In the genomic region with DNA sequence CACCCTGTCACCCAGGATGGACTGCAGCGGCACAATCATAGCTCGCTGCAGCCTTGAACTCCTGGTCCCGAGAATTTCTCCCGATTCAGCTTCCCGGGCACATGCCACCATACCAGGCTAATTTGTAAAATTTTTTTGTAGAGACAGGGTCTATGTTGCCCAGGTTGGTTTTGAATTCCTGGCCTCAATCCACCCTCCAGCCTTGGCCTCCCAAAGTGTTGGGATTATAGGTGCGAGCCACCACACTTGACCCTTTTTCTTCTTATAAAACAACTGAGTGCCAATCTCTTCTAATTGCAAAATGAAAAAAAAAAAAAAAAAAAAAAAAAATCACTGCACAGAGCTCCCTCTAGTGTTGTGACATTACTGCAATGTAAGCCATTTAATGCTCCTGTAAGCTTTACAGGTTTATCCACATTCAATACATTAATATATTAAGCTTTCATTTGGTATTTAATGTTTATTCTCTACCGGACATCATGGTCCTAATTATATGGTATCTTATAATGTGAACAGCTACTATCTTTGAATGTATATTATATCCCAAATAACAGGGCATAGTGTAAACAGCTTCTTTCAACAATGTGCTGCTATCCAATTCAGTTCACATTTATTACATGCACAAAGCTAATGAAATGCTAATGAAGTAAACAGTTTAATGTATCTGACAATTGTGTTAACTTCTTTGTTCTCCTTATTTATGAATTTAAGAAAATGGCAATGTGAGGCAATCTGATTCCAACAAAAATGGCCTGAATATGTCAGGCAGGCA, we compare ENCODE assay signal across 8 cellular contexts. TPM values are rescaled to one million over a fixed set of nuclear protein-coding genes. Genes with fewer than 3 reads are reported as not detected.
DNase-seq lines count a peak whose midpoint lies in the region; ATAC-seq and TF ChIP-seq lines count a peak whose summit lies in the region.

No MANE protein-coding gene starts in this region.

- TF ChIP-seq CTCF in NB4 (IDR thresholded peaks at IDR 0.05; ENCODE audit: low read depth, low read length), result peak; percentile 24
- peak; percentile 68 for TF ChIP-seq CTCF in cardiac fibroblast (IDR thresholded peaks at IDR 0.05; ENCODE audit: low read depth, low read length)

- peak; percentile 9 for DNase-seq in NCI-H345 (lab: John Stamatoyannopoulos, UW)
- DNase-seq in NCI-H345 treated with DMSO at 0.1 percent for 48 hours (lab: John Stamatoyannopoulos, UW; ENCODE audit: unreplicated experiment), result no peak
- peak; percentile 22 for DNase-seq in NB4 (ENCODE audit: low read depth)
- DNase-seq in cardiac fibroblast (ENCODE audit: low read depth in 2 of 2), result peak; percentile 59 to 67
- DNase-seq in left colon, result no peak
- DNase-seq in COR-L47 (lab: John Stamatoyannopoulos, UW), result no peak
- no peak for DNase-seq in activated naive CD4-positive, alpha-beta T cell treated with anti-CD3 and anti-CD28 coated beads, Interleukin-2, amount 50 U/mL, for 16 hours
- no peak for DNase-seq in activated CD8-positive, alpha-beta memory T cell treated with anti-CD3 and anti-CD28 coated beads, Interleukin-2, amount 50 U/mL, for 48 hours

- TF ChIP-seq POLR2A in NB4 (IDR thresholded peaks at IDR 0.05; ENCODE audit: extremely low read depth, insufficient read length), result no peak

- intact Hi-C loops in left colon (cut with DNase I, micrococcal nuclease), result loop anchor here in 1 of 2 donors (5.0 kb wide), 1 partner anchor 153 kb away; no protein-coding TSS in a partner anchor

- no peak overlapping the region for H3K4me3 ChIP-seq in NB4 (ENCODE audit: low read depth, low read length)
- no peak overlapping the region for H3K4me3 ChIP-seq in cardiac fibroblast (replicated peaks in 1 of 2; ENCODE audit: low read depth in 2 of 2, low read length in 2 of 2)

- peak; percentile 51 for ATAC-seq in left colon

RNA-seq across cellular contexts. Expression of gene COPB1, which starts 44.6 kb away (rescaled TPM):
- 10 to 100 TPM; 82.4 to 83.8 TPM for total RNA-seq in left colon

Comparison
In these comparisons a context has a peak if more than half of its experiments do, and no peak if none do; other contexts are left out.
1. DNase-seq: peak in NCI-H345 (single experiment), NB4 (single experiment) and cardiac fibroblast (2 of 2); none in NCI-H345 treated with DMSO at 0.1 percent for 48 hours (single experiment), left colon (0 of 2), COR-L47 (single experiment), activated naive CD4-positive, alpha-beta T cell treated with anti-CD3 and anti-CD28 coated beads, Interleukin-2, amount 50 U/mL, for 16 hours (single experiment) and activated CD8-positive, alpha-beta memory T cell treated with anti-CD3 and anti-CD28 coated beads, Interleukin-2, amount 50 U/mL, for 48 hours (single experiment).